ENCODE assay signal across 3 cellular contexts in the genomic region with DNA sequence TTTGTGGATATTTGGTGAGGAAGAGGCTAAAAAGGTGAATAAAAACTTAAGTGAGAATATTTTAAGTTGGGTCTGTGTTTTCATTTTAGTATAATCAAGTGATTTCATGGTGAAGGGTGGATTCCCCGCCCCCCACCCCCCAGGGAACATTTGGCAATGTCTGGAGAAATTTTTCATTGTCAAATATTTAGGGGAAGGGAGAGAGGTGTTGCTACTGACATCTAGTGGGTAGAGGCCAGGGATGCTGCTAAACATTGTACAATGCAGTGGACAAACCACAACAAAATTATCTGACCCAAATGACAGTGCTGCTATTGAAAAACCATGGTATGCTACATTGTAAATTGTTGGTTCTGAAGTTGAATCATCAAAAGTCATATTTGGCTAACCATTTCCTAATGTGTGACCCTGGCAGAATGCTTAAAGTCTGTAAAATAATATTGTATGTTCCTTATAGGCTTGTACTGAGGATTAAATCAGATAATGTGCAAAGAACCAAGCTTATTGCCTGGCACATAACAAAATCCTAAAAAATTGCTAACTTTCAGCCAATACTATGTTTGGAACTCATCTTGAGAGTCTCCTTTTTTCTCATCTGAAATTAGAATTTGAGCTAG.
TF ChIP-seq lines count a peak whose summit lies in the region.

No MANE protein-coding gene starts in this region.

TF ChIP-seq in HEK293, 187 proteins besides CTCF, POLR2A, EP300 and RAD21 (continued from another document and continues in another):
- TF ChIP-seq SETDB1 (IDR thresholded peaks at IDR 0.05; ENCODE audit: insufficient read length, low read length) (no peak), ZNF660 (tag by site-specific recombination; IDR thresholded peaks at IDR 0.05) (0 out of 2 replicates have a peak, but pooled peaks have one; percentile 25), ZNF324 (tag by site-specific recombination; IDR thresholded peaks at IDR 0.05) (no peak), ZNF18 (tag by site-specific recombination; IDR thresholded peaks at IDR 0.05) (no peak), ZNF621 (tag by site-specific recombination; IDR thresholded peaks at IDR 0.05) (no peak), TCF7L2 (IDR thresholded peaks at IDR 0.05; ENCODE audit: borderline replicate concordance, low read depth, low read length) (no peak), ZBTB8A (tag by site-specific recombination; IDR thresholded peaks at IDR 0.05) (no peak), ZNF366 (tag by site-specific recombination; conservative IDR thresholded peaks at IDR 0.05) (no peak)
- TF ChIP-seq, protein P1, sequence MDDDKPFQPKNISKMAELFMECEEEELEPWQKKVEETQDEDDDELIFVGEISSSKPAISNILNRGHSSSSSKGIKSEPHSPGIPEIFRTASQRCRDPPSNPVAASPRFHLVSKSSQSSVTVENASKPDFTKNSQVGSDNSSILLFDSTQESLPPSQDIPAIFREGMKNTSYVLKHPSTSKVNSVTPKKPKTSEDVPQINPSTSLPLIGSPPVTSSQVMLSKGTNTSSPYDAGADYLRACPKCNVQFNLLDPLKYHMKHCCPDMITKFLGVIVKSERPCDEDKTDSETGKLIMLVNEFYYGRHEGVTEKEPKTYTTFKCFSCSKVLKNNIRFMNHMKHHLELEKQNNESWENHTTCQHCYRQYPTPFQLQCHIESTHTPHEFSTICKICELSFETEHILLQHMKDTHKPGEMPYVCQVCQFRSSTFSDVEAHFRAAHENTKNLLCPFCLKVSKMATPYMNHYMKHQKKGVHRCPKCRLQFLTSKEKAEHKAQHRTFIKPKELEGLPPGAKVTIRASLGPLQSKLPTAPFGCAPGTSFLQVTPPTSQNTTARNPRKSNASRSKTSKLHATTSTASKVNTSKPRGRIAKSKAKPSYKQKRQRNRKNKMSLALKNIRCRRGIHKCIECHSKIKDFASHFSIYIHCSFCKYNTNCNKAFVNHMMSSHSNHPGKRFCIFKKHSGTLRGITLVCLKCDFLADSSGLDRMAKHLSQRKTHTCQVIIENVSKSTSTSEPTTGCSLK (tag by site-specific recombination; IDR thresholded peaks at IDR 0.05), result no peak
- TF ChIP-seq, protein P2, sequence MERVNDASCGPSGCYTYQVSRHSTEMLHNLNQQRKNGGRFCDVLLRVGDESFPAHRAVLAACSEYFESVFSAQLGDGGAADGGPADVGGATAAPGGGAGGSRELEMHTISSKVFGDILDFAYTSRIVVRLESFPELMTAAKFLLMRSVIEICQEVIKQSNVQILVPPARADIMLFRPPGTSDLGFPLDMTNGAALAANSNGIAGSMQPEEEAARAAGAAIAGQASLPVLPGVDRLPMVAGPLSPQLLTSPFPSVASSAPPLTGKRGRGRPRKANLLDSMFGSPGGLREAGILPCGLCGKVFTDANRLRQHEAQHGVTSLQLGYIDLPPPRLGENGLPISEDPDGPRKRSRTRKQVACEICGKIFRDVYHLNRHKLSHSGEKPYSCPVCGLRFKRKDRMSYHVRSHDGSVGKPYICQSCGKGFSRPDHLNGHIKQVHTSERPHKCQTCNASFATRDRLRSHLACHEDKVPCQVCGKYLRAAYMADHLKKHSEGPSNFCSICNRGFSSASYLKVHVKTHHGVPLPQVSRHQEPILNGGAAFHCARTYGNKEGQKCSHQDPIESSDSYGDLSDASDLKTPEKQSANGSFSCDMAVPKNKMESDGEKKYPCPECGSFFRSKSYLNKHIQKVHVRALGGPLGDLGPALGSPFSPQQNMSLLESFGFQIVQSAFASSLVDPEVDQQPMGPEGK (tag by site-specific recombination; IDR thresholded peaks at IDR 0.05), result peak; percentile 60; the same call in 1 of the 2 replicates

TF ChIP-seq in WTC11, 78 proteins besides CTCF, POLR2A, EP300 and RAD21:
- TF ChIP-seq, protein P3, sequence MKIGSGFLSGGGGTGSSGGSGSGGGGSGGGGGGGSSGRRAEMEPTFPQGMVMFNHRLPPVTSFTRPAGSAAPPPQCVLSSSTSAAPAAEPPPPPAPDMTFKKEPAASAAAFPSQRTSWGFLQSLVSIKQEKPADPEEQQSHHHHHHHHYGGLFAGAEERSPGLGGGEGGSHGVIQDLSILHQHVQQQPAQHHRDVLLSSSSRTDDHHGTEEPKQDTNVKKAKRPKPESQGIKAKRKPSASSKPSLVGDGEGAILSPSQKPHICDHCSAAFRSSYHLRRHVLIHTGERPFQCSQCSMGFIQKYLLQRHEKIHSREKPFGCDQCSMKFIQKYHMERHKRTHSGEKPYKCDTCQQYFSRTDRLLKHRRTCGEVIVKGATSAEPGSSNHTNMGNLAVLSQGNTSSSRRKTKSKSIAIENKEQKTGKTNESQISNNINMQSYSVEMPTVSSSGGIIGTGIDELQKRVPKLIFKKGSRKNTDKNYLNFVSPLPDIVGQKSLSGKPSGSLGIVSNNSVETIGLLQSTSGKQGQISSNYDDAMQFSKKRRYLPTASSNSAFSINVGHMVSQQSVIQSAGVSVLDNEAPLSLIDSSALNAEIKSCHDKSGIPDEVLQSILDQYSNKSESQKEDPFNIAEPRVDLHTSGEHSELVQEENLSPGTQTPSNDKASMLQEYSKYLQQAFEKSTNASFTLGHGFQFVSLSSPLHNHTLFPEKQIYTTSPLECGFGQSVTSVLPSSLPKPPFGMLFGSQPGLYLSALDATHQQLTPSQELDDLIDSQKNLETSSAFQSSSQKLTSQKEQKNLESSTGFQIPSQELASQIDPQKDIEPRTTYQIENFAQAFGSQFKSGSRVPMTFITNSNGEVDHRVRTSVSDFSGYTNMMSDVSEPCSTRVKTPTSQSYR (CRISPR knock-in tag; IDR thresholded peaks at IDR 0.05), result no peak
- TF ChIP-seq SMAD3 (CRISPR knock-in tag; IDR thresholded peaks at IDR 0.05; ENCODE audit: borderline replicate concordance) (no peak), ZNF138 (CRISPR knock-in tag; conservative IDR thresholded peaks at IDR 0.05) (no peak), SOX15 (CRISPR knock-in tag; IDR thresholded peaks at IDR 0.05) (no peak), TEAD4 (CRISPR knock-in tag; IDR thresholded peaks at IDR 0.05) (no peak), ZNF263 (CRISPR knock-in tag; IDR thresholded peaks at IDR 0.05; ENCODE audit: low read depth) (no peak), ZNF232 (CRISPR knock-in tag; IDR thresholded peaks at IDR 0.05) (no peak), CREB1 (CRISPR knock-in tag; IDR thresholded peaks at IDR 0.05) (no peak), ELF4 (CRISPR knock-in tag; IDR thresholded peaks at IDR 0.05; ENCODE audit: low read depth) (no peak), ATF1 (CRISPR knock-in tag; IDR thresholded peaks at IDR 0.05) (no peak)

TF ChIP-seq in liver, 16 proteins besides CTCF, POLR2A, EP300 and RAD21 (continued from another document):
- TF ChIP-seq, protein P4, sequence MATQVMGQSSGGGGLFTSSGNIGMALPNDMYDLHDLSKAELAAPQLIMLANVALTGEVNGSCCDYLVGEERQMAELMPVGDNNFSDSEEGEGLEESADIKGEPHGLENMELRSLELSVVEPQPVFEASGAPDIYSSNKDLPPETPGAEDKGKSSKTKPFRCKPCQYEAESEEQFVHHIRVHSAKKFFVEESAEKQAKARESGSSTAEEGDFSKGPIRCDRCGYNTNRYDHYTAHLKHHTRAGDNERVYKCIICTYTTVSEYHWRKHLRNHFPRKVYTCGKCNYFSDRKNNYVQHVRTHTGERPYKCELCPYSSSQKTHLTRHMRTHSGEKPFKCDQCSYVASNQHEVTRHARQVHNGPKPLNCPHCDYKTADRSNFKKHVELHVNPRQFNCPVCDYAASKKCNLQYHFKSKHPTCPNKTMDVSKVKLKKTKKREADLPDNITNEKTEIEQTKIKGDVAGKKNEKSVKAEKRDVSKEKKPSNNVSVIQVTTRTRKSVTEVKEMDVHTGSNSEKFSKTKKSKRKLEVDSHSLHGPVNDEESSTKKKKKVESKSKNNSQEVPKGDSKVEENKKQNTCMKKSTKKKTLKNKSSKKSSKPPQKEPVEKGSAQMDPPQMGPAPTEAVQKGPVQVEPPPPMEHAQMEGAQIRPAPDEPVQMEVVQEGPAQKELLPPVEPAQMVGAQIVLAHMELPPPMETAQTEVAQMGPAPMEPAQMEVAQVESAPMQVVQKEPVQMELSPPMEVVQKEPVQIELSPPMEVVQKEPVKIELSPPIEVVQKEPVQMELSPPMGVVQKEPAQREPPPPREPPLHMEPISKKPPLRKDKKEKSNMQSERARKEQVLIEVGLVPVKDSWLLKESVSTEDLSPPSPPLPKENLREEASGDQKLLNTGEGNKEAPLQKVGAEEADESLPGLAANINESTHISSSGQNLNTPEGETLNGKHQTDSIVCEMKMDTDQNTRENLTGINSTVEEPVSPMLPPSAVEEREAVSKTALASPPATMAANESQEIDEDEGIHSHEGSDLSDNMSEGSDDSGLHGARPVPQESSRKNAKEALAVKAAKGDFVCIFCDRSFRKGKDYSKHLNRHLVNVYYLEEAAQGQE (IDR thresholded peaks at IDR 0.05), result no peak
- no peak for TF ChIP-seq FOXA1 (IDR thresholded peaks at IDR 0.05)
- peak in 1 of 2 donors; percentile 34 for TF ChIP-seq HNF4A (conservative IDR thresholded peaks at IDR 0.05)
TF ChIP-seq in liver: peak in this region for 1.
